8 cellular contexts compared by ENCODE assay signal in the genomic region with DNA sequence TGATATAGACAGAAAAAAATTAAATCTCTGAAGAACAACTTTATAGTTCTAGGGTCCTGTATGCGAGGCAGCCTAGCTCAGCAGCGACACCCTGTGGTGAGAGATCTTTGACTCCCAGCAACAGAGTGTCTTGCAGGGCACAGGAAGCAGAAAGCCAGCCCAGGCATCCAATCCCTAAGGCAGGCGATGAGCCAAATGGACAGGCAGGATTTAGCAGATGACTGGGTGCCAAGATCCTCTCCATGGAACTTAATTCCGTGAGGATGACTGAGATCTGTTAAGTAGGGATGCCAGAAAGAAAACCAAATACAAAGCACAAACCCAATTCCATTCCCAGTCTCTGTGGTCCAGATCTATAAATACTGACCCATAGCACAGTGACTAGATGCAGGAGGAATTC. TPM values are rescaled to one million over a fixed set of nuclear protein-coding genes. Genes with fewer than 3 reads are reported as not detected.
DNase-seq lines count a peak whose midpoint lies in the region; ATAC-seq lines count a peak whose summit lies in the region.

No MANE protein-coding gene starts in this region.

- no peak for ATAC-seq in GM18907 (IDR thresholded peaks at IDR 0.05; ENCODE audit: unreplicated experiment)

- intact Hi-C loops in head of caudate nucleus (cut with DNase I) (loop anchor here (5.0 to 10.0 kb wide), 3 partner anchors 183 to 420 kb away; no protein-coding TSS in a partner anchor), posterior vena cava (cut with DNase I) (loop anchor here (10.0 kb wide), 4 partner anchors 173 to 513 kb away; no protein-coding TSS in a partner anchor)

- DNase-seq in GM04503 (ENCODE audit: low read depth) (peak; percentile 80), MV-4-11 (lab: John Stamatoyannopoulos, UW) (peak; percentile 50), SKM-1 (lab: John Stamatoyannopoulos, UW; ENCODE audit: unreplicated experiment) (peak; percentile 33), head of caudate nucleus (peak; percentile 60 to 96 (median 89)), posterior vena cava (ENCODE audit: low spot score) (peak; percentile 93), ureter (ENCODE audit: low spot score) (peak; percentile 85)
- DNase-seq in activated naive CD4-positive, alpha-beta T cell treated with anti-CD3 and anti-CD28 coated beads, Interleukin-2, amount 50 U/mL, for 16 hours = peak; percentile 73

RNA-seq across cellular contexts. Expression of gene HLCS, which starts 38.8 kb away (rescaled TPM):
- total RNA-seq in posterior vena cava = 10 to 100 TPM; 15.5 to 18.2 TPM
- total RNA-seq in ureter = 37.4 TPM

Comparison
In these comparisons a context has a peak if more than half of its experiments do, and no peak if none do; other contexts are left out.
1. DNase-seq: peak in every context shown above with its lines; median percentile 93 in posterior vena cava; 89 in head of caudate nucleus; 85 in ureter; 80 in GM04503; 73 in activated naive CD4-positive, alpha-beta T cell treated with anti-CD3 and anti-CD28 coated beads, Interleukin-2, amount 50 U/mL, for 16 hours; 50 in MV-4-11; 33 in SKM-1.